Comparison of ENCODE assay signal across 29 cellular contexts in genomic region chr2:171169839-171170238, GRCh38.
"Had no signal": no experiment of that assay in that cellular context is flagged by ENCODE, and none has a peak within 500 bp of the region (broad histone marks: within the 10 kb centered on the region; RNA-seq: fewer than 3 reads in every experiment).

No MANE protein-coding gene starts in this region.

- ATAC-seq: naive thymus-derived CD8-positive, alpha-beta T cell; natural killer cell treated with Interleukin-12 subunit alpha and Interleukin-12 subunit beta and Interleukin-15 and Interleukin-18, amount 100 ng/mL, for 72 hours; psoas muscle; right cardiac atrium; sciatic nerve; stimulated activated effector memory CD8-positive, alpha-beta T cell treated with anti-CD3 and anti-CD28 coated beads, Interleukin-12 subunit alpha, Interleukin-12 subunit beta, amount 100 ng/mL, for 72 hours; stimulated activated naive B cell treated with anti-CD40 and anti-IgM and Interleukin-4, amounts not matched to agents 10 μg/mL and 1 μg/mL and 100 μg/mL, for 72 hours had no signal

- H3K9me3 ChIP-seq: neutrophil, ovary, psoas muscle, stomach, thoracic aorta, thyroid gland, tibial nerve, upper lobe of left lung, vagina had no signal

- H3K9me3 Mint-ChIP-seq: natural killer cell treated with Interleukin-12 subunit alpha and Interleukin-12 subunit beta and Interleukin-15 and Interleukin-18, amount 100 ng/mL, for 72 hours; nephron progenitor cell; neural crest cell had no signal

- H3K4me3 Mint-ChIP-seq: naive thymus-derived CD8-positive, alpha-beta T cell; natural killer cell treated with Interleukin-12 subunit alpha and Interleukin-12 subunit beta and Interleukin-15 and Interleukin-18, amount 100 ng/mL, for 72 hours; nephron progenitor cell; neural crest cell; stimulated activated effector memory CD8-positive, alpha-beta T cell treated with anti-CD3 and anti-CD28 coated beads, Interleukin-12 subunit alpha, Interleukin-12 subunit beta, amount 100 ng/mL, for 72 hours; stimulated activated naive B cell treated with anti-CD40 and anti-IgM and Interleukin-4, amounts not matched to agents 10 μg/mL and 1 μg/mL and 100 μg/mL, for 72 hours; stimulated activated naive CD8-positive, alpha-beta T cell treated with anti-CD3 and anti-CD28 coated beads, Interleukin-15, Interleukin-2, amounts not matched to agents 100 ng/mL and 50 ng/mL, for 24 hours had no signal

- H3K36me3 Mint-ChIP-seq: natural killer cell treated with Interleukin-12 subunit alpha and Interleukin-12 subunit beta and Interleukin-15 and Interleukin-18, amount 100 ng/mL, for 72 hours; stimulated activated effector memory CD8-positive, alpha-beta T cell treated with anti-CD3 and anti-CD28 coated beads, Interleukin-12 subunit alpha, Interleukin-12 subunit beta, amount 100 ng/mL, for 72 hours; stimulated activated naive B cell treated with anti-CD40 and anti-IgM and Interleukin-4, amounts not matched to agents 10 μg/mL and 1 μg/mL and 100 μg/mL, for 72 hours had no signal

- H3K36me3 ChIP-seq: neutrophil, ovary, stomach, thoracic aorta, thyroid gland, tibial nerve, upper lobe of left lung, vagina had no signal

- FAIRE-seq: urothelium cell line had no signal

- H3K27ac ChIP-seq: neutrophil, ovary, parathyroid adenoma, psoas muscle, skin epidermis, stomach, thoracic aorta, thyroid gland, tibial nerve, upper lobe of left lung, vagina had no signal

- H3K4me3 ChIP-seq: ovary, psoas muscle, skin epidermis, stomach, thoracic aorta, thyroid gland, tibial nerve, upper lobe of left lung, vagina had no signal

- H3K27me3 ChIP-seq: neutrophil, ovary, stomach, thyroid gland, tibial nerve, upper lobe of left lung, vagina had no signal

- H3K27ac Mint-ChIP-seq: naive thymus-derived CD8-positive, alpha-beta T cell; natural killer cell treated with Interleukin-12 subunit alpha and Interleukin-12 subunit beta and Interleukin-15 and Interleukin-18, amount 100 ng/mL, for 72 hours; progenitor cell of endocrine pancreas; stimulated activated effector memory CD8-positive, alpha-beta T cell treated with anti-CD3 and anti-CD28 coated beads, Interleukin-12 subunit alpha, Interleukin-12 subunit beta, amount 100 ng/mL, for 72 hours; stimulated activated naive B cell treated with anti-CD40 and anti-IgM and Interleukin-4, amounts not matched to agents 10 μg/mL and 1 μg/mL and 100 μg/mL, for 72 hours; stimulated activated naive CD8-positive, alpha-beta T cell treated with anti-CD3 and anti-CD28 coated beads, Interleukin-15, Interleukin-2, amounts not matched to agents 100 ng/mL and 50 ng/mL, for 24 hours had no signal

- H3K9ac ChIP-seq: parathyroid adenoma had no signal

- DNase-seq: naive thymus-derived CD8-positive, alpha-beta T cell; nephron progenitor cell; nucleus accumbens; ovary; posterior cingulate gyrus; psoas muscle; right cardiac atrium; stimulated activated CD4-positive, alpha-beta T cell treated with anti-CD3 and anti-CD28 coated beads, Interleukin-15, amount 100 ng/mL, for 24 hours; stimulated activated CD4-positive, alpha-beta T cell treated with anti-CD3 and anti-CD28 coated beads, Interleukin-2, amount 100 ng/mL, for 24 hours; stimulated activated CD4-positive, alpha-beta T cell treated with anti-CD3 and anti-CD28 coated beads, Interleukin-2, amount 100 ng/mL, for 48 hours; stimulated activated CD4-positive, alpha-beta T cell treated with anti-CD3 and anti-CD28 coated beads, Interleukin-4, amount 100 ng/mL, for 24 hours; stimulated activated naive B cell treated with anti-CD40 and anti-IgM and Interleukin-4, amounts not matched to agents 10 μg/mL and 1 μg/mL and 100 μg/mL, for 72 hours; stimulated activated naive CD4-positive, alpha-beta T cell treated with Interleukin-2 at 50 U/mL for 16 hours; stomach; thyroid gland; upper lobe of left lung had no signal

- H3K79me2 ChIP-seq: parathyroid adenoma had no signal

- H3K4me1 Mint-ChIP-seq: nephron progenitor cell, neural crest cell had no signal

- H3K4me1 ChIP-seq: parathyroid adenoma, psoas muscle, stomach, thyroid gland, tibial nerve, upper lobe of left lung, vagina had no signal

- H2AFZ ChIP-seq: parathyroid adenoma had no signal

- H3K27me3 Mint-ChIP-seq: progenitor cell of endocrine pancreas; stimulated activated naive B cell treated with anti-CD40 and anti-IgM and Interleukin-4, amounts not matched to agents 10 μg/mL and 1 μg/mL and 100 μg/mL, for 72 hours; stimulated activated naive CD8-positive, alpha-beta T cell treated with anti-CD3 and anti-CD28 coated beads, Interleukin-15, Interleukin-2, amounts not matched to agents 100 ng/mL and 50 ng/mL, for 24 hours had no signal
